Comparison of ENCODE assay signal across 18 cellular contexts in the genomic region with DNA sequence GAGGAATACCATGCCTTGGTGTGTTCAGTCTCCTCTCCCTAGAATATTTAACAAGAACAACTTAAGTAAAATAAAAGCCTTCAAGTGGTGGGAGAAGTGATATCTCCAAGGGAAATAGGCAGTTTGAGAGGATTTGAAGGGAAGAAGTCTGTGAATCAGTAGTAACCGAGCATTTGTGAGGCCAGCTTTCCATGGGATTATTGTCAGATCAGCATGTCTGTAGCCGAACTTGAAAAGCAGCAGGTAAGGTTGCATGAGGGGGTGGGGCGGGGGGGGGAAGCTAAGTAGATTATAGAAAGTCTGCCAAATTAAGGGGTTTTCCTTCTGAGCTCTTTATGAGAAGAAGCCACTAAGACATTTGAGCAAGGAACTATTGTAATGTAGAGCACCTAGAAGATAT.
DNase-seq lines count a peak whose midpoint lies in the region; ATAC-seq and TF ChIP-seq lines count a peak whose summit lies in the region.
"Had no signal": no experiment of that assay in that cellular context is flagged by ENCODE, and none has a peak within 500 bp of the region (broad histone marks: within the 10 kb centered on the region; RNA-seq: fewer than 3 reads in every experiment).

No MANE protein-coding gene starts in this region.

- intact Hi-C loops in Caco-2 (cut with micrococcal nuclease; ENCODE audit: unreplicated experiment): loop anchor here (5.0 kb wide), 1 partner anchor 84 kb away; no protein-coding TSS in a partner anchor

- H2AK5ac ChIP-seq in trophoblast cell (ENCODE audit: low read length): no peak overlapping the region

- H3K27ac ChIP-seq in HUES48 (ENCODE audit: low read depth, low read length) (peak overlapping the region; percentile 69), endodermal cell (ENCODE audit: low read depth, low read length) (no peak overlapping the region), RWPE1 (no peak overlapping the region), trophoblast cell (ENCODE audit: low read depth, low read length) (no peak overlapping the region)
- H3K27ac ChIP-seq: BLaER1, GM23248 had no signal

- no peak overlapping the region for H3K18ac ChIP-seq in trophoblast cell (ENCODE audit: low read length)

- H3K4me1 ChIP-seq in Caco-2 (peaks cover 14% of the 10 kb centered on the region), HUES48 (ENCODE audit: control insufficient read depth, insufficient read depth, low read length) (peaks cover 11% of the 10 kb centered on the region; the same call in 1 of the 2 replicates), endodermal cell (ENCODE audit: control insufficient read depth, insufficient read depth, low read length) (no peaks in the 10 kb centered on the region), trophoblast cell (ENCODE audit: control insufficient read depth in 1 of 2, insufficient read depth in 2 of 2, low read length in 2 of 2) (no peaks in the 10 kb centered on the region)
- H3K4me1 ChIP-seq: BLaER1 had no signal

- H3K4ac ChIP-seq in trophoblast cell (ENCODE audit: low read depth, low read length): no peak overlapping the region

- H2BK12ac ChIP-seq in trophoblast cell (ENCODE audit: low read length): no peak overlapping the region

- no peaks in the 10 kb centered on the region for H3K27me3 ChIP-seq in Caco-2 (replicated peaks; ENCODE audit: control insufficient read depth, insufficient read depth, low read length)
- no peaks in the 10 kb centered on the region for H3K27me3 ChIP-seq in HUES48 (ENCODE audit: control insufficient read depth, insufficient read depth, low read length)
- no peaks in the 10 kb centered on the region for H3K27me3 ChIP-seq in endodermal cell (ENCODE audit: control insufficient read depth, insufficient read depth, low read length, poor library complexity, severe bottlenecking)
- no peaks in the 10 kb centered on the region for H3K27me3 ChIP-seq in trophoblast cell (ENCODE audit: insufficient read depth, low read length)
- H3K27me3 ChIP-seq: BLaER1 had no signal

- ATAC-seq in HG03565 (IDR thresholded peaks at IDR 0.05; ENCODE audit: unreplicated experiment): no peak

- no peak for TF ChIP-seq CTCF in Caco-2 (IDR thresholded peaks at IDR 0.05; ENCODE audit: insufficient read depth in 1 of 2, low read depth in 1 of 2, low read length in 1 of 2, severe bottlenecking in 1 of 2, unreplicated experiment in 1 of 2)
- no peak for TF ChIP-seq CTCF in endodermal cell (conservative IDR thresholded peaks at IDR 0.05)
- no peak for TF ChIP-seq CTCF in RWPE1 (conservative IDR thresholded peaks at IDR 0.05; ENCODE audit: low read depth)

- H3K79me1 ChIP-seq in trophoblast cell (ENCODE audit: low read length): no peaks in the 10 kb centered on the region

- H3K36me3 ChIP-seq in Caco-2 (ENCODE audit: control insufficient read depth, insufficient read depth, low read length): no peaks in the 10 kb centered on the region
- no peaks in the 10 kb centered on the region for H3K36me3 ChIP-seq in HUES48 (ENCODE audit: control insufficient read depth, insufficient read depth, low read length)
- H3K36me3 ChIP-seq in endodermal cell (ENCODE audit: control insufficient read depth, insufficient read depth, low read length): no peaks in the 10 kb centered on the region
- H3K36me3 ChIP-seq in trophoblast cell (ENCODE audit: control insufficient read depth in 1 of 2, insufficient read depth in 2 of 2, low read length in 2 of 2): no peaks in the 10 kb centered on the region
- H3K36me3 ChIP-seq: BLaER1, HAP-1 had no signal

- H2AFZ ChIP-seq in trophoblast cell (ENCODE audit: insufficient read depth, low read length, poor library complexity): no peak overlapping the region
- H2AFZ ChIP-seq: GM23248 had no signal

- no peak overlapping the region for H4K91ac ChIP-seq in trophoblast cell (ENCODE audit: low read depth, low read length)

- no peak overlapping the region for H3K14ac ChIP-seq in trophoblast cell (ENCODE audit: low read length)

- H3K4me3 ChIP-seq in Caco-2 (ENCODE audit: low read depth, low read length) (no peak overlapping the region), HUES48 (ENCODE audit: low read depth, low read length) (no peak overlapping the region; the same call in 1 of the 2 replicates), endodermal cell (ENCODE audit: low read length) (no peak overlapping the region), trophoblast cell (ENCODE audit: low read depth, low read length) (no peak overlapping the region)
- H3K4me3 ChIP-seq: BLaER1, GM23248, HAP-1 had no signal

- DNase-seq in Caco-2: no peak
- peak; percentile 75 for DNase-seq in NCI-H82 treated with DMSO at 0.1 percent for 48 hours (lab: John Stamatoyannopoulos, UW; ENCODE audit: unreplicated experiment)
- no peak for DNase-seq in endodermal cell
- DNase-seq in RWPE1 (ENCODE audit: low spot score): no peak
- DNase-seq in LoVo (ENCODE audit: low spot score): no peak
- no peak for DNase-seq in trophoblast cell
- DNase-seq: 8988T; AML-193; Calu3; CD8-positive, alpha-beta memory T cell; DMS153; DMS79 treated with DMSO at 0.1 percent for 48 hours; EL; GM23248 had no signal

- H3K4me3 Mint-ChIP-seq in Caco-2 (ENCODE audit: unreplicated experiment) (peak overlapping the region; percentile 35), endodermal cell (no peak overlapping the region)
- H3K4me3 Mint-ChIP-seq: CD8-positive, alpha-beta memory T cell had no signal

- POLR2A ChIA-PET in Caco-2 (lab: Charles Lee) (no interaction called here), RWPE1 (lab: Yijun Ruan, JAX; ENCODE audit: low non-redundant PET) (no interaction called here)

- no peak overlapping the region for H3K23ac ChIP-seq in trophoblast cell (ENCODE audit: low read length)

- 36 to 57% methylated on average over 3 of the region's 3 CpGs for WGBS in endodermal cell (ENCODE audit: insufficient coverage in 1 of 2, insufficient read length in 1 of 2), 2 experiments
- WGBS in trophoblast cell (ENCODE audit: extremely low coverage, insufficient coverage, insufficient read length): no CpG with 5 or more reads among the region's 3 CpGs

- no peak overlapping the region for H4K8ac ChIP-seq in trophoblast cell (ENCODE audit: low read depth, low read length)

- H3K79me2 ChIP-seq in trophoblast cell (ENCODE audit: control insufficient read depth, insufficient read depth, low read length, poor library complexity): no peaks in the 10 kb centered on the region

- H2BK5ac ChIP-seq in trophoblast cell (ENCODE audit: low read depth, low read length, poor library complexity): no peak overlapping the region

- H2BK120ac ChIP-seq in trophoblast cell (ENCODE audit: insufficient read depth, low read length, poor library complexity): no peak overlapping the region

- H4K12ac ChIP-seq in trophoblast cell (ENCODE audit: low read depth, low read length): no peak overlapping the region

- H3K9me3 Mint-ChIP-seq in Caco-2 (ENCODE audit: unreplicated experiment) (no peaks in the 10 kb centered on the region), endodermal cell (no peaks in the 10 kb centered on the region)

- peaks cover 16% of the 10 kb centered on the region for H3K4me1 Mint-ChIP-seq in Caco-2 (ENCODE audit: low read depth, unreplicated experiment)
- H3K4me1 Mint-ChIP-seq in endodermal cell: peaks cover 26% of the 10 kb centered on the region
- H3K4me1 Mint-ChIP-seq: CD8-positive, alpha-beta memory T cell had no signal

- CTCF ChIA-PET in Caco-2 (lab: Charles Lee) (interaction anchor here (0.6 kb wide), 1 partner anchor 134 kb away, joined by 5 read pairs; no protein-coding TSS in a partner anchor), RWPE1 (lab: Yijun Ruan, JAX) (no interaction called here)

- no TSS peak for BruUV-seq in Caco-2 (replicated peaks; lab: Mats Ljungman, UMichigan)

- H3K27ac Mint-ChIP-seq in Caco-2 (ENCODE audit: unreplicated experiment) (no peak overlapping the region), endodermal cell (peak overlapping the region; percentile 53)
- H3K27ac Mint-ChIP-seq: CD8-positive, alpha-beta memory T cell had no signal

- no peak overlapping the region for H3K4me2 ChIP-seq in trophoblast cell (ENCODE audit: low read length)
- H3K4me2 ChIP-seq: BLaER1 had no signal

- no peaks in the 10 kb centered on the region for H3K27me3 Mint-ChIP-seq in Caco-2 (ENCODE audit: insufficient read depth, unreplicated experiment)
- H3K27me3 Mint-ChIP-seq in endodermal cell (ENCODE audit: insufficient read depth): no peaks in the 10 kb centered on the region
- H3K27me3 Mint-ChIP-seq: CD8-positive, alpha-beta memory T cell had no signal

- H3K9me3 ChIP-seq in Caco-2 (no peaks in the 10 kb centered on the region), HUES48 (ENCODE audit: control insufficient read depth, insufficient read depth, low read length) (no peaks in the 10 kb centered on the region), endodermal cell (ENCODE audit: control insufficient read depth, low read length) (no peaks in the 10 kb centered on the region), trophoblast cell (ENCODE audit: insufficient read depth, low read depth, low read length) (no peaks in the 10 kb centered on the region)
- H3K9me3 ChIP-seq: BLaER1, HAP-1 had no signal

- H3K36me3 Mint-ChIP-seq in Caco-2 (ENCODE audit: insufficient read depth, unreplicated experiment) (no peaks in the 10 kb centered on the region), endodermal cell (ENCODE audit: low read depth) (no peaks in the 10 kb centered on the region)
- H3K36me3 Mint-ChIP-seq: CD8-positive, alpha-beta memory T cell had no signal

- 0 out of 2 replicates have a peak overlapping the region, but pooled peaks have one; percentile 5 for H3K9ac ChIP-seq in HUES48 (ENCODE audit: low read depth, low read length)
- no peak overlapping the region for H3K9ac ChIP-seq in endodermal cell (ENCODE audit: extremely low read depth, low read length, poor library complexity, severe bottlenecking)
- no peak overlapping the region for H3K9ac ChIP-seq in trophoblast cell (ENCODE audit: low read length)
- H3K9ac ChIP-seq: BLaER1, GM23248 had no signal
